In the genomic region with DNA sequence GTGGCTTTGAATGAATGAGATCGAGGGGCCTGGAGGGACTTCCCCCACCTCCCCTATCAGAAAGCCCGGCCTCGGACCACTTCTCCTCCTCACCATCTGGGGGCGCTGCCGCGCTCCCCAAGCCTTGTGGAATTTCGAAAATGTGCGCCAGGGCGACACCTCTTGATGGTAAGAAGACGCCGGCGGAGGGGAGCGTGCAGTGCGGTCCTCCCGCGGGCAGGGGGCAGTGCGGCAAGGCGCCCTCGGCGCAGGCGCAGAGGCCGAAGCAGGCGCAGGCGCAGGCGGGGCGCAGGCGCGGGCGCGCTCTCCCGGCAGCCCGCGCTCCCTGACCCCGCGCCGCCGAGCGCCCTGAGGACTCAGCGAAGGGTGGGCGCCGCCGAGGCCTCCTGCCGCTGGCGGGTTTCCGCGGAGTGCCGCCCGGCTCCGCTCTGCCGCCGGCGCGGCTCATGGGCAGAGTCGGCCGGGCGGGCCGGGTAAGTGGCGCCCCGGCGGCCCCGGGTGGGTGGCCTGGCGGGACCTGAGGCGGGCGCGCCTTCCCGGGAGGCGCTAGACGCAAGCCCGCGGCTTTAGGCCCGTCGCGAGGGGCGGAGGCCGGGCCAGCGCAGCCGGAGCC, we compare ENCODE assay signal across 8 cellular contexts. TPM values are rescaled to one million over a fixed set of nuclear protein-coding genes. Genes with fewer than 3 reads are reported as not detected.
DNase-seq lines count a peak whose midpoint lies in the region; ATAC-seq and TF ChIP-seq lines count a peak whose summit lies in the region.

A gene with protein sequence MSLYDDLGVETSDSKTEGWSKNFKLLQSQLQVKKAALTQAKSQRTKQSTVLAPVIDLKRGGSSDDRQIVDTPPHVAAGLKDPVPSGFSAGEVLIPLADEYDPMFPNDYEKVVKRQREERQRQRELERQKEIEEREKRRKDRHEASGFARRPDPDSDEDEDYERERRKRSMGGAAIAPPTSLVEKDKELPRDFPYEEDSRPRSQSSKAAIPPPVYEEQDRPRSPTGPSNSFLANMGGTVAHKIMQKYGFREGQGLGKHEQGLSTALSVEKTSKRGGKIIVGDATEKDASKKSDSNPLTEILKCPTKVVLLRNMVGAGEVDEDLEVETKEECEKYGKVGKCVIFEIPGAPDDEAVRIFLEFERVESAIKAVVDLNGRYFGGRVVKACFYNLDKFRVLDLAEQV (plus strand): TSS at position 314 of the 613 bp plus-strand sequence. CDS start 8,032 bp downstream, outside the sequence.

- ATAC-seq in HG02588 (IDR thresholded peaks at IDR 0.05; ENCODE audit: unreplicated experiment), result peak; percentile 83

- no peaks in the 10 kb centered on the region for H3K36me3 ChIP-seq in thymus (ENCODE audit: control insufficient read depth, insufficient read depth)

- H3K4me3 ChIP-seq in thymus (ENCODE audit: low read length), result peak within 1 kb of the TSS; percentile 85

- no peaks in the 10 kb centered on the region for H3K27me3 ChIP-seq in thymus (ENCODE audit: control insufficient read depth, insufficient read depth)

- peak within 1 kb of the TSS; percentile 84 for H3K27ac ChIP-seq in thymus (ENCODE audit: low read depth)

- TF ChIP-seq CTCF in GM12801 (IDR thresholded peaks at IDR 0.05; ENCODE audit: extremely low read depth, insufficient read length) (peak; percentile 96), osteocyte (IDR thresholded peaks at IDR 0.05) (peak; percentile 100)

- peaks cover 9% of the 10 kb centered on the region for H3K36me3 Mint-ChIP-seq in activated naive CD8-positive, alpha-beta T cell
- H3K36me3 Mint-ChIP-seq in osteocyte (ENCODE audit: unreplicated experiment), result no peaks in the 10 kb centered on the region

- no peaks in the 10 kb centered on the region for H3K27me3 Mint-ChIP-seq in activated naive CD8-positive, alpha-beta T cell
- H3K27me3 Mint-ChIP-seq in osteocyte (ENCODE audit: unreplicated experiment), result peaks cover 20% of the 10 kb centered on the region

- no peaks in the 10 kb centered on the region for H3K9me3 ChIP-seq in thymus (ENCODE audit: control insufficient read depth)

- no peaks in the 10 kb centered on the region for H3K9me3 Mint-ChIP-seq in activated naive CD8-positive, alpha-beta T cell (ENCODE audit: low read depth)
- no peaks in the 10 kb centered on the region for H3K9me3 Mint-ChIP-seq in osteocyte (ENCODE audit: unreplicated experiment)

- under 1% methylated on average over 77 of the region's 77 CpGs for WGBS in thymus

- peak within 1 kb of the TSS; percentile 100 for H3K4me3 Mint-ChIP-seq in activated naive CD8-positive, alpha-beta T cell
- peak within 1 kb of the TSS; percentile 88 for H3K4me3 Mint-ChIP-seq in osteocyte (ENCODE audit: unreplicated experiment)

- H3K4me1 ChIP-seq in thymus (ENCODE audit: control insufficient read depth, insufficient read depth, low read length), result peaks cover 21% of the 10 kb centered on the region

- peak within 1 kb of the TSS; percentile 96 for H3K27ac Mint-ChIP-seq in activated naive CD8-positive, alpha-beta T cell
- H3K27ac Mint-ChIP-seq in osteocyte (ENCODE audit: unreplicated experiment), result peak within 1 kb of the TSS; percentile 12

- DNase-seq in NCI-H1048 (lab: John Stamatoyannopoulos, UW), result peak; percentile 92
- DNase-seq in SKM-1 (lab: John Stamatoyannopoulos, UW; ENCODE audit: unreplicated experiment), result peak; percentile 35
- peak; percentile 98 for DNase-seq in glomerular visceral epithelial cell (ENCODE audit: extremely low spot score)
- peak; percentile 99 for DNase-seq in osteocyte (ENCODE audit: extremely low spot score, unreplicated experiment)

- H3K4me1 Mint-ChIP-seq in activated naive CD8-positive, alpha-beta T cell (ENCODE audit: low read depth), result peaks cover 67% of the 10 kb centered on the region
- H3K4me1 Mint-ChIP-seq in osteocyte (ENCODE audit: unreplicated experiment), result peaks cover 40% of the 10 kb centered on the region

RNA-seq across cellular contexts. Expression of the gene that starts here (rescaled TPM):
- 73.4 and 80.1 TPM in 2 replicates for total RNA-seq in osteocyte
- polyA plus RNA-seq in thymus, result 122 TPM

Comparison
In these comparisons a context has a peak if more than half of its experiments do, and no peak if none do; other contexts are left out.
1. Peak in every context shown above with its lines: DNase-seq, ATAC-seq, H3K4me3 ChIP-seq and H3K27ac ChIP-seq.
2. DNase-seq: peak in every context shown above with its lines; median percentile 99 in osteocyte; 98 in glomerular visceral epithelial cell; 92 in NCI-H1048; 35 in SKM-1.